ENCODE assay signal across 22 cellular contexts in genomic region chr2:65417509-65418085, GRCh38. TPM values are rescaled to one million over a fixed set of nuclear protein-coding genes. Genes with fewer than 3 reads are reported as not detected.
DNase-seq lines count a peak whose midpoint lies in the region; ATAC-seq and TF ChIP-seq lines count a peak whose summit lies in the region.
"Had no signal": no experiment of that assay in that cellular context is flagged by ENCODE, and none has a peak within 500 bp of the region (broad histone marks: within the 10 kb centered on the region; RNA-seq: fewer than 3 reads in every experiment).

No MANE protein-coding gene starts in this region.

- peak overlapping the region; percentile 6 to 21 for H3K27ac Mint-ChIP-seq in natural killer cell treated with Interleukin-12 subunit alpha and Interleukin-12 subunit beta and Interleukin-15 and Interleukin-18, amount 100 ng/mL, for 72 hours
- H3K27ac Mint-ChIP-seq in natural killer cell: peak overlapping the region in 1 of 2 donors; percentile 6
- H3K27ac Mint-ChIP-seq in endodermal cell: peak overlapping the region; percentile 69
- H3K27ac Mint-ChIP-seq: activated naive CD8-positive, alpha-beta T cell had no signal

- H3K27ac ChIP-seq in PC-9 (no peak overlapping the region), endodermal cell (ENCODE audit: low read depth, low read length) (no peak overlapping the region), transverse colon (peak overlapping the region; percentile 38 to 76 (median 52)), tibial nerve (no peak overlapping the region)
- H3K27ac ChIP-seq: brain microvascular endothelial cell, epithelial cell of prostate, foreskin keratinocyte, neutrophil, SJCRH30, vagina had no signal

- CTCF ChIA-PET in PC-9 (lab: Charles Lee): interaction anchor here (1.1 kb wide), 1 partner anchor 141 kb away, joined by 4 read pairs; no protein-coding TSS in a partner anchor

- H3K4me3 ChIP-seq in PC-9 (no peak overlapping the region), endodermal cell (ENCODE audit: low read length) (no peak overlapping the region), transverse colon (no peak overlapping the region), tibial nerve (no peak overlapping the region)
- H3K4me3 ChIP-seq: SJCRH30, vagina had no signal

- H3K9me3 Mint-ChIP-seq in natural killer cell treated with Interleukin-12 subunit alpha and Interleukin-12 subunit beta and Interleukin-15 and Interleukin-18, amount 100 ng/mL, for 72 hours: peaks cover 4% of the 10 kb centered on the region
- H3K9me3 Mint-ChIP-seq in natural killer cell: peaks cover 0 to 3% of the 10 kb centered on the region in 2 donors
- no peaks in the 10 kb centered on the region for H3K9me3 Mint-ChIP-seq in endodermal cell

- BruUV-seq in PC-9 (replicated peaks; lab: Mats Ljungman, UMichigan): no TSS peak

- H3K36me3 ChIP-seq in PC-9 (ENCODE audit: low read depth) (no peaks in the 10 kb centered on the region), endodermal cell (ENCODE audit: control insufficient read depth, insufficient read depth, low read length) (peaks cover 4% of the 10 kb centered on the region), transverse colon (no peaks in the 10 kb centered on the region), tibial nerve (no peaks in the 10 kb centered on the region)
- H3K36me3 ChIP-seq: brain microvascular endothelial cell, neutrophil, SJCRH30, vagina had no signal

- TF ChIP-seq POLR2A in transverse colon (IDR thresholded peaks at IDR 0.05) (no peak), tibial nerve (IDR thresholded peaks at IDR 0.05) (no peak)

- H3K4me3 Mint-ChIP-seq in natural killer cell treated with Interleukin-12 subunit alpha and Interleukin-12 subunit beta and Interleukin-15 and Interleukin-18, amount 100 ng/mL, for 72 hours: peak overlapping the region; percentile 13
- H3K4me3 Mint-ChIP-seq in natural killer cell: no peak overlapping the region
- H3K4me3 Mint-ChIP-seq in endodermal cell: no peak overlapping the region

- DNase-seq in natural killer cell treated with Interleukin-12 subunit alpha and Interleukin-12 subunit beta and Interleukin-15 and Interleukin-18, amount 100 ng/mL, for 72 hours (ENCODE audit: low spot score): no peak
- no peak for DNase-seq in natural killer cell
- DNase-seq in PC-9: no peak
- DNase-seq in endodermal cell: no peak
- no peak for DNase-seq in transverse colon
- DNase-seq in NCI-H1092 treated with DMSO at 0.1 percent for 48 hours (lab: John Stamatoyannopoulos, UW): no peak
- DNase-seq in tibial nerve (ENCODE audit: low spot score in 2 of 2): no peak
- DNase-seq: activated CD8-positive, alpha-beta memory T cell treated with anti-CD3 and anti-CD28 coated beads, Interleukin-2, amount 50 U/mL, for 4 hours; brain microvascular endothelial cell; foreskin keratinocyte; HCEC 1CT; Karpas-422; kidney glomerular epithelial cell; NCI-H1105 treated with DMSO at 0.1 percent for 48 hours; retina; SJCRH30; stimulated activated CD4-positive, alpha-beta T cell treated with anti-CD3 and anti-CD28 coated beads, Interleukin-15, amount 100 ng/mL, for 24 hours had no signal

- H3K4me1 ChIP-seq in PC-9 (replicated peaks; ENCODE audit: insufficient read depth): peaks cover 40% of the 10 kb centered on the region
- peaks cover 36% of the 10 kb centered on the region for H3K4me1 ChIP-seq in endodermal cell (ENCODE audit: control insufficient read depth, insufficient read depth, low read length)
- peaks cover 3 to 46% (median 38%) of the 10 kb centered on the region in 4 donors for H3K4me1 ChIP-seq in transverse colon
- H3K4me1 ChIP-seq in tibial nerve: peaks cover 0 to 19% (median 4%) of the 10 kb centered on the region in 4 donors

- peaks cover 0 to 4% of the 10 kb centered on the region in 2 donors for H3K27me3 Mint-ChIP-seq in natural killer cell treated with Interleukin-12 subunit alpha and Interleukin-12 subunit beta and Interleukin-15 and Interleukin-18, amount 100 ng/mL, for 72 hours
- H3K27me3 Mint-ChIP-seq in natural killer cell (ENCODE audit: low read depth in 2 of 2) (no peaks in the 10 kb centered on the region), endodermal cell (ENCODE audit: insufficient read depth) (no peaks in the 10 kb centered on the region)
- H3K27me3 Mint-ChIP-seq: activated naive CD8-positive, alpha-beta T cell had no signal

- no peak for TF ChIP-seq CTCF in natural killer cell (IDR thresholded peaks at IDR 0.05)
- no peak for TF ChIP-seq CTCF in PC-9 (conservative IDR thresholded peaks at IDR 0.05)
- TF ChIP-seq CTCF in endodermal cell (conservative IDR thresholded peaks at IDR 0.05): no peak
- no peak for TF ChIP-seq CTCF in transverse colon (IDR thresholded peaks at IDR 0.05)
- no peak for TF ChIP-seq CTCF in tibial nerve (IDR thresholded peaks at IDR 0.05)

- in situ Hi-C loops in transverse colon (cut with MboI; ENCODE audit: low pct_ligation_motif_present in 1 of 4, low pct_unique_long_range_greater_than_20kb in 1 of 4, low sequenced_read_pairs in 3 of 4): no loop called here

- peaks cover 6% of the 10 kb centered on the region for H3K36me3 Mint-ChIP-seq in natural killer cell treated with Interleukin-12 subunit alpha and Interleukin-12 subunit beta and Interleukin-15 and Interleukin-18, amount 100 ng/mL, for 72 hours
- H3K36me3 Mint-ChIP-seq in natural killer cell (no peaks in the 10 kb centered on the region), endodermal cell (ENCODE audit: low read depth) (no peaks in the 10 kb centered on the region)
- H3K36me3 Mint-ChIP-seq: activated naive CD8-positive, alpha-beta T cell had no signal

- H3K9me3 ChIP-seq in PC-9 (ENCODE audit: insufficient read depth, low read depth) (no peaks in the 10 kb centered on the region), endodermal cell (ENCODE audit: control insufficient read depth, low read length) (no peaks in the 10 kb centered on the region), transverse colon (no peaks in the 10 kb centered on the region), tibial nerve (no peaks in the 10 kb centered on the region)
- H3K9me3 ChIP-seq: neutrophil, SJCRH30, vagina had no signal

- intact Hi-C loops in natural killer cell (cut with micrococcal nuclease): no loop called here
- intact Hi-C loops in PC-9 (cut with micrococcal nuclease; ENCODE audit: unreplicated experiment): no loop called here
- intact Hi-C loops in transverse colon (cut with DNase I; ENCODE audit: low total_unique reads): no loop called here

- WGBS in endodermal cell (ENCODE audit: insufficient coverage in 1 of 2, insufficient read length in 1 of 2), 2 experiments: 91% methylated on average over 3 of the region's 3 CpGs; no CpG with 5 or more reads in 1 of the 2 experiments
- WGBS in transverse colon (ENCODE audit: low coverage in 1 of 2), 2 donors: 81 to 92% methylated on average over 2 to 3 of the region's 3 CpGs
- 70 to 81% methylated on average over 3 of the region's 3 CpGs for WGBS in tibial nerve, 2 donors

- ATAC-seq in natural killer cell treated with Interleukin-12 subunit alpha and Interleukin-12 subunit beta and Interleukin-15 and Interleukin-18, amount 100 ng/mL, for 72 hours: peak; percentile 60 to 61
- ATAC-seq in natural killer cell (no peak), HG03025 (IDR thresholded peaks at IDR 0.05; ENCODE audit: low FRiP score, unreplicated experiment) (no peak)
- ATAC-seq: foreskin keratinocyte had no signal

- H3K9me2 ChIP-seq in PC-9 (ENCODE audit: insufficient read depth): no peaks in the 10 kb centered on the region

- H3K4me2 ChIP-seq in PC-9: peak overlapping the region; percentile 9

- H3K27me3 ChIP-seq in PC-9 (ENCODE audit: insufficient read depth, low read depth) (no peaks in the 10 kb centered on the region), endodermal cell (ENCODE audit: control insufficient read depth, insufficient read depth, low read length, poor library complexity, severe bottlenecking) (no peaks in the 10 kb centered on the region), transverse colon (no peaks in the 10 kb centered on the region), tibial nerve (no peaks in the 10 kb centered on the region)
- H3K27me3 ChIP-seq: brain microvascular endothelial cell, foreskin keratinocyte, SJCRH30, vagina had no signal

- peaks cover 7% of the 10 kb centered on the region for H4K20me1 ChIP-seq in PC-9 (ENCODE audit: insufficient read depth)

- H2AFZ ChIP-seq in PC-9: no peak overlapping the region

- peaks cover 13% of the 10 kb centered on the region; the same call in 1 of the 2 replicates for H3F3A ChIP-seq in PC-9 (ENCODE audit: insufficient read depth, low read depth)

- H3K79me2 ChIP-seq in PC-9 (ENCODE audit: low read depth): peaks cover 100% of the 10 kb centered on the region

- TF ChIP-seq EP300 in transverse colon (IDR thresholded peaks at IDR 0.05; ENCODE audit: low read depth) (no peak), tibial nerve (IDR thresholded peaks at IDR 0.05) (no peak)

- POLR2A ChIA-PET in PC-9 (lab: Charles Lee; ENCODE audit: unreplicated experiment): interaction anchor here (0.7 kb wide), 1 partner anchor 58 kb away, joined by 3 read pairs; no protein-coding TSS in a partner anchor

- peaks cover 27 to 62% of the 10 kb centered on the region in 2 donors for H3K4me1 Mint-ChIP-seq in natural killer cell treated with Interleukin-12 subunit alpha and Interleukin-12 subunit beta and Interleukin-15 and Interleukin-18, amount 100 ng/mL, for 72 hours (ENCODE audit: low read depth in 2 of 2)
- H3K4me1 Mint-ChIP-seq in natural killer cell: peaks cover 23 to 42% of the 10 kb centered on the region in 2 donors
- H3K4me1 Mint-ChIP-seq in endodermal cell: peaks cover 77% of the 10 kb centered on the region

- H3K9ac ChIP-seq in endodermal cell (ENCODE audit: extremely low read depth, low read length, poor library complexity, severe bottlenecking): no peak overlapping the region

RNA-seq across cellular contexts. Expression of gene SPRED2, which starts 14.8 kb away (rescaled TPM):
- 10 to 100 TPM in 1 of 2 donors, 1 to 10 TPM in 1; 9.8 to 26.0 TPM for total RNA-seq in natural killer cell treated with Interleukin-12 subunit alpha and Interleukin-12 subunit beta and Interleukin-15 and Interleukin-18, amount 100 ng/mL, for 72 hours
- total RNA-seq in natural killer cell: 1 to 10 TPM; 3.8 to 8.6 (median 8.3) TPM
- total RNA-seq in PC-9 (2021): 33.5 and 33.6 TPM in 2 replicates
- total RNA-seq in endodermal cell: 10 to 100 TPM; 60.3 to 70.1 TPM
- 29.4 TPM for polyA plus RNA-seq in endodermal cell (2013, experiment 1 of 2)
- polyA plus RNA-seq in endodermal cell (2013, experiment 2 of 2): 27.9 TPM
- total RNA-seq in transverse colon: 10 to 100 TPM in 3 of 4 donors, 1 to 10 TPM in 1; 8.4 to 34.8 (median 29.7) TPM
- total RNA-seq in tibial nerve: 10 to 100 TPM; 21.9 to 28.8 (median 25.5) TPM

Comparison
In these comparisons a context has a peak if more than half of its experiments do, and no peak if none do; other contexts are left out.
1. ATAC-seq: peak in natural killer cell treated with Interleukin-12 subunit alpha and Interleukin-12 subunit beta and Interleukin-15 and Interleukin-18, amount 100 ng/mL, for 72 hours (2 of 2); none in natural killer cell (0 of 3) and HG03025 (single experiment).
2. H3K27ac ChIP-seq: peak in transverse colon (4 of 4); none in PC-9 (single experiment), endodermal cell (single experiment) and tibial nerve (0 of 4).